In genomic region chr17:31496601-31497000, GRCh38 we compare ENCODE assay signal across 22 cellular contexts.
A peak's percentile ranks its signal among the peaks of the same experiment; 100 is the strongest.
DNase-seq lines count a peak whose midpoint lies in the region; ATAC-seq lines count a peak whose summit lies in the region.
"Had no signal": no experiment of that assay in that cellular context is flagged by ENCODE, and none has a peak within 500 bp of the region (broad histone marks: within the 10 kb centered on the region; RNA-seq: fewer than 3 reads in every experiment).

No MANE protein-coding gene starts in this region.

- ATAC-seq in T-cell (replicated peaks in 1 of 4): no peak
- ATAC-seq in memory B cell (ENCODE audit: low read depth): no peak
- no peak for ATAC-seq in stimulated activated naive B cell treated with anti-CD40 and anti-IgM and Interleukin-4, amounts not matched to agents 10 μg/mL and 1 μg/mL and 100 μg/mL, for 72 hours (replicated peaks)
- no peak for ATAC-seq in HG03571 (IDR thresholded peaks at IDR 0.05; ENCODE audit: unreplicated experiment)
- no peak for ATAC-seq in HG03159 (IDR thresholded peaks at IDR 0.05; ENCODE audit: unreplicated experiment)
- ATAC-seq: heart right ventricle, left lobe of liver, mucosa of descending colon had no signal

- DNase-seq in activated T-cell treated with anti-CD3 and anti-CD28 coated beads, Interleukin-2, amount 50 U/mL, for 24 hours: no peak
- no peak for DNase-seq in activated T-cell treated with anti-CD3 and anti-CD28 coated beads, Interleukin-2, amount 50 U/mL, for 1 hour
- no peak for DNase-seq in T-cell
- no peak for DNase-seq in memory B cell (ENCODE audit: low spot score in 2 of 2)
- no peak for DNase-seq in stimulated activated naive B cell treated with anti-CD40 and anti-IgM and Interleukin-4, amounts not matched to agents 10 μg/mL and 1 μg/mL and 100 μg/mL, for 72 hours
- no peak for DNase-seq in mesenteric fat pad (ENCODE audit: low spot score)
- DNase-seq: activated CD4-positive, alpha-beta T cell treated with anti-CD3 and anti-CD28 coated beads for 48 hours; activated CD8-positive, alpha-beta memory T cell treated with anti-CD3 and anti-CD28 coated beads, Interleukin-2, amount 50 U/mL, for 4 hours; anterior cingulate cortex; GM23248; heart right ventricle; MG63; mucosa of descending colon; NCI-H1417; NCI-H2081 treated with DMSO at 0.1 percent for 48 hours; NCI-H446; Right ventricle myocardium superior; stimulated activated CD4-positive, alpha-beta T cell treated with anti-CD3 and anti-CD28 coated beads, Interleukin-1b, Interleukin-23, amount 100 ng/mL, for 48 hours; SW 1271 had no signal

- H3K9me3 Mint-ChIP-seq in activated T-cell treated with anti-CD3 and anti-CD28 coated beads, Interleukin-2, amount 50 U/mL, for 24 hours: no peaks in the 10 kb centered on the region
- H3K9me3 Mint-ChIP-seq in T-cell (no peaks in the 10 kb centered on the region), memory B cell (no peaks in the 10 kb centered on the region)
- H3K9me3 Mint-ChIP-seq in stimulated activated naive B cell treated with anti-CD40 and anti-IgM and Interleukin-4, amounts not matched to agents 10 μg/mL and 1 μg/mL and 100 μg/mL, for 72 hours: no peaks in the 10 kb centered on the region

- peak overlapping the region; percentile 96 for H3K27ac Mint-ChIP-seq in activated T-cell treated with anti-CD3 and anti-CD28 coated beads, Interleukin-2, amount 50 U/mL, for 24 hours
- peak overlapping the region; percentile 98 to 99 for H3K27ac Mint-ChIP-seq in T-cell
- peak overlapping the region; percentile 81 for H3K27ac Mint-ChIP-seq in memory B cell
- peak overlapping the region; percentile 89 for H3K27ac Mint-ChIP-seq in stimulated activated naive B cell treated with anti-CD40 and anti-IgM and Interleukin-4, amounts not matched to agents 10 μg/mL and 1 μg/mL and 100 μg/mL, for 72 hours

- H3K4me3 Mint-ChIP-seq in activated T-cell treated with anti-CD3 and anti-CD28 coated beads, Interleukin-2, amount 50 U/mL, for 24 hours: no peak overlapping the region
- H3K4me3 Mint-ChIP-seq in T-cell (peak overlapping the region in 1 of 3 donors; percentile 84), memory B cell (peak overlapping the region; percentile 29)
- H3K4me3 Mint-ChIP-seq in stimulated activated naive B cell treated with anti-CD40 and anti-IgM and Interleukin-4, amounts not matched to agents 10 μg/mL and 1 μg/mL and 100 μg/mL, for 72 hours: no peak overlapping the region

- H3K4me1 Mint-ChIP-seq in activated T-cell treated with anti-CD3 and anti-CD28 coated beads, Interleukin-2, amount 50 U/mL, for 24 hours (ENCODE audit: low read depth): peaks cover 95% of the 10 kb centered on the region
- peaks cover 75 to 91% (median 90%) of the 10 kb centered on the region in 3 donors for H3K4me1 Mint-ChIP-seq in T-cell
- peaks cover 49% of the 10 kb centered on the region for H3K4me1 Mint-ChIP-seq in memory B cell
- peaks cover 63 to 84% of the 10 kb centered on the region in 2 donors for H3K4me1 Mint-ChIP-seq in stimulated activated naive B cell treated with anti-CD40 and anti-IgM and Interleukin-4, amounts not matched to agents 10 μg/mL and 1 μg/mL and 100 μg/mL, for 72 hours

- no peaks in the 10 kb centered on the region for H3K27me3 Mint-ChIP-seq in activated T-cell treated with anti-CD3 and anti-CD28 coated beads, Interleukin-2, amount 50 U/mL, for 24 hours
- no peaks in the 10 kb centered on the region for H3K27me3 Mint-ChIP-seq in T-cell
- H3K27me3 Mint-ChIP-seq in memory B cell: no peaks in the 10 kb centered on the region
- no peaks in the 10 kb centered on the region for H3K27me3 Mint-ChIP-seq in stimulated activated naive B cell treated with anti-CD40 and anti-IgM and Interleukin-4, amounts not matched to agents 10 μg/mL and 1 μg/mL and 100 μg/mL, for 72 hours

- peaks cover 4% of the 10 kb centered on the region for H3K36me3 Mint-ChIP-seq in activated T-cell treated with anti-CD3 and anti-CD28 coated beads, Interleukin-2, amount 50 U/mL, for 24 hours (ENCODE audit: low read depth)
- H3K36me3 Mint-ChIP-seq in T-cell (peaks cover 2% of the 10 kb centered on the region), memory B cell (no peaks in the 10 kb centered on the region)
- H3K36me3 Mint-ChIP-seq in stimulated activated naive B cell treated with anti-CD40 and anti-IgM and Interleukin-4, amounts not matched to agents 10 μg/mL and 1 μg/mL and 100 μg/mL, for 72 hours: peaks cover 3 to 8% of the 10 kb centered on the region in 2 donors

- CTCF ChIA-PET in T-cell (lab: Charles Lee): no interaction called here

- POLR2A ChIA-PET in T-cell (lab: Charles Lee): interaction anchor here in 1 of 2 donors (0.7 kb wide), 1 partner anchor 1325 kb away, joined by 3 read pairs; no protein-coding TSS in a partner anchor
